In the genomic region with DNA sequence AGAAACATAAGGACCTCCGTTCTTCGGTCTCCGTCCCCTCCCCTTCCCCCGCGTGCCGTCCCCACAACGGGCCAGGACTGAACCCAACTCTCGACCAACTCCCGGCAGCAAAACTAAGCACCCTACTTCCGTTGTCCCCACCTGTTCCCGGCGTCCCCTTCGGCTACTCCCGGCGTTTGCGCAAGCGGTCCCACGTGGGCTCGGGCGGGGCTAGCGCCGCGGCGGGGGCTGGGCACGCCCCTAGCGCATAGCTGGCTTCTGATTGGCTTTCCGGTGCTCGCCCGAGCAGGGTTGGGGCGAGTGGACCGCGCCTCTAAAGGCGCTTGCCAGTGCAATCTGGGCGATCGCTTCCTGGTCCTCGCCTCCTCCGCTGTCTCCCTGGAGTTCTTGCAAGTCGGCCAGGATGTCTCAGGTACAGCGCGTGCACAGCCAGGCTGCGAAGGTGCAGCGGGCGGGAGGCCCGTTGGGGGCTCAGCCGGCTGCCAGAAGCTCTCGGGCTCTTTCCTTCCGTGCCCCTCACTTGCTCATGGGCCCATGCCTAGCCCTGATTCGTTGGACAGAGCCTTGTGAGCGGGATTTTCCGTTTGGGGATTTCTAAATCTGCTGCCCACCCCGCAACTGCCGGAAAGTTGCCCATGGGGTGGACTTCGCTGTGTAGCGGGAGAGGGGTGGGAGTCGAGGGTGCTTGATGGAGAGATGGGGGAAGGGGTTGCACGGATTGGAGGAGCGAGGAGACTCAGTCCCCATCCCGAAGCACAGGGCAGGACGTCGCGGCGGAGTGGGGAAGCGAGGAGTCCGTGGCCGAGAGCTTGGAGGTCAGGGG, we compare ENCODE assay signal across 8 cellular contexts. TPM values are rescaled to one million over a fixed set of nuclear protein-coding genes. Genes with fewer than 3 reads are reported as not detected.
DNase-seq lines count a peak whose midpoint lies in the region; ATAC-seq and TF ChIP-seq lines count a peak whose summit lies in the region.

A gene (minus strand): TSS at position 186 of the 823 bp plus-strand sequence. CDS start 26,875 bp downstream, outside the sequence.
A gene (plus strand): TSS at position 329 of the 823 bp plus-strand sequence. CDS start 75 bp downstream, at position 404.

- H3K9me3 ChIP-seq in ascending aorta = no peaks in the 10 kb centered on the region
- no peaks in the 10 kb centered on the region for H3K9me3 ChIP-seq in right cardiac atrium (ENCODE audit: control insufficient read depth, low read length)
- no peaks in the 10 kb centered on the region for H3K9me3 ChIP-seq in vagina

- DNase-seq in NCI-H187 (lab: John Stamatoyannopoulos, UW) (peak; percentile 73 to 83), ascending aorta (ENCODE audit: low spot score in 2 of 2) (peak; percentile 82 to 97), right cardiac atrium (peak; percentile 95 to 98 (median 98)), putamen (ENCODE audit: low spot score) (peak; percentile 96), vagina (ENCODE audit: extremely low spot score in 2 of 2) (peak; percentile 99)
- DNase-seq in T-helper 2 cell treated with Interferon-gamma antibody and Interleukin-4, amounts not matched to agents 5 μg/mL and 100 μg/mL, for 36 hours (ENCODE audit: low spot score) = peak; percentile 94

- H3K27me3 Mint-ChIP-seq in T-helper 2 cell treated with Interferon-gamma antibody and Interleukin-4, amounts not matched to agents 5 μg/mL and 100 μg/mL, for 36 hours (ENCODE audit: low read depth) = no peaks in the 10 kb centered on the region

- H3K4me1 ChIP-seq in ascending aorta = peaks cover 5 to 18% of the 10 kb centered on the region in 2 donors
- H3K4me1 ChIP-seq in right cardiac atrium (ENCODE audit: control insufficient read depth, insufficient read depth, low read length) = peaks cover 3% of the 10 kb centered on the region
- peaks cover 35% of the 10 kb centered on the region for H3K4me1 ChIP-seq in vagina

- no peak for TF ChIP-seq CTCF in ascending aorta (IDR thresholded peaks at IDR 0.05)
- no peak for TF ChIP-seq CTCF in vagina (IDR thresholded peaks at IDR 0.05)

- H3K4me3 ChIP-seq in ascending aorta = peak within 1 kb of the TSS; percentile 75 to 80
- peak within 1 kb of the TSS; percentile 57 for H3K4me3 ChIP-seq in right cardiac atrium (ENCODE audit: low read length)
- peak within 1 kb of the TSS; percentile 76 to 95 for H3K4me3 ChIP-seq in vagina

- peak; percentile 97 for ATAC-seq in GM18498 (IDR thresholded peaks at IDR 0.05; ENCODE audit: unreplicated experiment)
- peak; percentile 94 for ATAC-seq in HG02938 (IDR thresholded peaks at IDR 0.05; ENCODE audit: unreplicated experiment)
- peak; percentile 98 to 99 for ATAC-seq in right cardiac atrium

- under 1% methylated on average over 65 of the region's 65 CpGs for WGBS in right cardiac atrium

- no peak for TF ChIP-seq POLR2A in vagina (IDR thresholded peaks at IDR 0.05)

- intact Hi-C loops in ascending aorta (cut with DNase I) = loop anchor here (2.0 to 10.0 kb wide), 12 partner anchors 66 to 1552 kb away; a partner anchor contains a TSS
- intact Hi-C loops in right cardiac atrium (cut with DNase I) = loop anchor here in 1 of 4 donors (10.0 kb wide), 1 partner anchor 52 kb away; no protein-coding TSS in a partner anchor
- intact Hi-C loops in vagina (cut with DNase I) = no loop called here

- peaks cover 36% of the 10 kb centered on the region for H3K4me1 Mint-ChIP-seq in T-helper 2 cell treated with Interferon-gamma antibody and Interleukin-4, amounts not matched to agents 5 μg/mL and 100 μg/mL, for 36 hours (ENCODE audit: low read depth)

- peaks cover 27 to 29% of the 10 kb centered on the region in 2 donors for H3K36me3 ChIP-seq in ascending aorta
- H3K36me3 ChIP-seq in vagina = peaks cover 0 to 38% of the 10 kb centered on the region in 2 donors

- no peaks in the 10 kb centered on the region for H3K27me3 ChIP-seq in ascending aorta
- H3K27me3 ChIP-seq in right cardiac atrium (ENCODE audit: control insufficient read depth, insufficient read depth) = no peaks in the 10 kb centered on the region
- H3K27me3 ChIP-seq in vagina = no peaks in the 10 kb centered on the region

- H3K9me3 Mint-ChIP-seq in T-helper 2 cell treated with Interferon-gamma antibody and Interleukin-4, amounts not matched to agents 5 μg/mL and 100 μg/mL, for 36 hours = no peaks in the 10 kb centered on the region

- H3K36me3 Mint-ChIP-seq in T-helper 2 cell treated with Interferon-gamma antibody and Interleukin-4, amounts not matched to agents 5 μg/mL and 100 μg/mL, for 36 hours (ENCODE audit: low read depth) = peaks cover 28% of the 10 kb centered on the region

- H3K4me3 Mint-ChIP-seq in T-helper 2 cell treated with Interferon-gamma antibody and Interleukin-4, amounts not matched to agents 5 μg/mL and 100 μg/mL, for 36 hours = peak within 1 kb of the TSS; percentile 100

- H3K27ac ChIP-seq in ascending aorta = peak within 1 kb of the TSS; percentile 80 to 84
- peak within 1 kb of the TSS; percentile 84 for H3K27ac ChIP-seq in right cardiac atrium (ENCODE audit: low read length)
- peak within 1 kb of the TSS; percentile 86 for H3K27ac ChIP-seq in vagina

- H3K27ac Mint-ChIP-seq in T-helper 2 cell treated with Interferon-gamma antibody and Interleukin-4, amounts not matched to agents 5 μg/mL and 100 μg/mL, for 36 hours = peak within 1 kb of the TSS; percentile 97

RNA-seq across cellular contexts. Expression of the first gene that starts in this region (rescaled TPM):
- not detected for total RNA-seq in ascending aorta
- total RNA-seq in right cardiac atrium = 10 to 100 TPM; 11.4 to 13.3 (median 13.0) TPM
- polyA plus RNA-seq in right cardiac atrium = 27.7 TPM
- total RNA-seq in vagina = 3.7 TPM

RNA-seq across cellular contexts. Expression of the second gene that starts in this region (rescaled TPM):
- total RNA-seq in ascending aorta (11.2 TPM), right cardiac atrium (100 to 1,000 TPM; 178 to 218 (median 200) TPM), vagina (117 TPM)
- 671 TPM for polyA plus RNA-seq in right cardiac atrium

Comparison
In these comparisons a context has a peak if more than half of its experiments do, and no peak if none do; other contexts are left out.
1. Peak in every context shown above with its lines: DNase-seq, ATAC-seq, H3K4me3 ChIP-seq and H3K27ac ChIP-seq.